18 cellular contexts compared by ENCODE assay signal in genomic region chr9:123346826-123347225, GRCh38. TPM values are rescaled to one million over a fixed set of nuclear protein-coding genes. Genes with fewer than 3 reads are reported as not detected.
A peak's percentile ranks its signal among the peaks of the same experiment; 100 is the strongest.
DNase-seq lines count a peak whose midpoint lies in the region; ATAC-seq, FAIRE-seq and TF ChIP-seq lines count a peak whose summit lies in the region.
"Had no signal": no experiment of that assay in that cellular context is flagged by ENCODE, and none has a peak within 500 bp of the region (broad histone marks: within the 10 kb centered on the region; RNA-seq: fewer than 3 reads in every experiment).

No MANE protein-coding gene starts in this region.

- TF ChIP-seq EP300 in GM12878 (IDR thresholded peaks at IDR 0.05; ENCODE audit: borderline replicate concordance in 1 of 2, control insufficient read depth in 1 of 2, low read depth in 2 of 2, low read length in 2 of 2) = no peak

- H3K23me2 ChIP-seq in H9 (ENCODE audit: insufficient read length, low read depth, low read length, poor library complexity, severe bottlenecking) = no peaks in the 10 kb centered on the region

- H3K18ac ChIP-seq in H9 (ENCODE audit: insufficient read length, low read depth, low read length) (no peak overlapping the region), trophoblast cell (ENCODE audit: low read length) (no peak overlapping the region)

- H2BK120ac ChIP-seq in H9 (ENCODE audit: low read depth, low read length, poor library complexity, severe bottlenecking) (no peak overlapping the region), trophoblast cell (ENCODE audit: insufficient read depth, low read length, poor library complexity) (no peak overlapping the region)

- no peak overlapping the region for H2BK20ac ChIP-seq in H9 (ENCODE audit: low read depth, low read length, poor library complexity, severe bottlenecking)

- H3K36me3 ChIP-seq in DOHH2 (ENCODE audit: control insufficient read depth, low read length) (no peaks in the 10 kb centered on the region), GM12878 (ENCODE audit: control insufficient read depth in 2 of 2, insufficient read depth in 2 of 2, low read length in 1 of 2) (no peaks in the 10 kb centered on the region), trophoblast cell (ENCODE audit: control insufficient read depth in 1 of 2, insufficient read depth in 2 of 2, low read length in 2 of 2) (no peaks in the 10 kb centered on the region), pancreas (no peaks in the 10 kb centered on the region)
- H3K36me3 ChIP-seq: BE2C had no signal

- H4K5ac ChIP-seq in H9 (ENCODE audit: insufficient read length, low read depth, low read length) = no peak overlapping the region

- no peak overlapping the region for H3T11ph ChIP-seq in H9 (ENCODE audit: low read length)

- no peak overlapping the region for H3K27ac Mint-ChIP-seq in H9
- H3K27ac Mint-ChIP-seq: CD4-positive, alpha-beta T cell had no signal

- H3K27ac ChIP-seq in DOHH2 (ENCODE audit: low read depth, low read length) (peak overlapping the region; percentile 99), H9 (ENCODE audit: insufficient read length, low read depth, low read length) (no peak overlapping the region), GM12878 (ENCODE audit: control insufficient read depth, insufficient read depth) (no peak overlapping the region), trophoblast cell (ENCODE audit: low read depth, low read length) (no peak overlapping the region), pancreas (no peak overlapping the region)
- H3K27ac ChIP-seq: C4-2B had no signal

- TF ChIP-seq CTCF in DOHH2 (IDR thresholded peaks at IDR 0.05; ENCODE audit: low read depth, low read length, poor library complexity, severe bottlenecking) (no peak), H9 (conservative IDR thresholded peaks at IDR 0.05) (no peak), GM12878 (IDR thresholded peaks at IDR 0.05 in 2 of 3, conservative IDR thresholded peaks at IDR 0.05 in 1 of 3; ENCODE audit: control insufficient read depth in 2 of 3, extremely low read depth in 1 of 3, insufficient read depth in 1 of 3, low read depth in 3 of 3, low read length in 3 of 3) (no peak), pancreas (IDR thresholded peaks at IDR 0.05) (no peak)

- H3K4me1 ChIP-seq in DOHH2 (ENCODE audit: control insufficient read depth, low read length) (peaks cover 81% of the 10 kb centered on the region), H9 (ENCODE audit: insufficient read depth, low read length) (no peaks in the 10 kb centered on the region), GM12878 (ENCODE audit: control insufficient read depth, insufficient read depth, low read length) (peaks cover 45% of the 10 kb centered on the region), trophoblast cell (ENCODE audit: control insufficient read depth in 1 of 2, insufficient read depth in 2 of 2, low read length in 2 of 2) (peaks cover 8 to 9% of the 10 kb centered on the region in 2 experiments), pancreas (no peaks in the 10 kb centered on the region)
- H3K4me1 ChIP-seq: BE2C had no signal

- TF ChIP-seq POLR2A in GM12878 (IDR thresholded peaks at IDR 0.05; ENCODE audit: low read depth, low read length) = no peak

- H3K9ac ChIP-seq in H9 (ENCODE audit: extremely low read depth, insufficient read length, low read length) = no peak overlapping the region
- H3K9ac ChIP-seq in GM12878 (ENCODE audit: control insufficient read depth, insufficient read depth, low read length) = no peak overlapping the region
- H3K9ac ChIP-seq in trophoblast cell (ENCODE audit: low read length) = no peak overlapping the region

- RAD21 ChIA-PET in GM12878 (lab: Charles Lee; ENCODE audit: unreplicated experiment) = no interaction called here

- no peak overlapping the region for H3K4ac ChIP-seq in H9 (ENCODE audit: low read depth, low read length)
- H3K4ac ChIP-seq in trophoblast cell (ENCODE audit: low read depth, low read length) = no peak overlapping the region

- no peaks in the 10 kb centered on the region for H3K9me2 ChIP-seq in DOHH2 (replicated peaks; ENCODE audit: control insufficient read depth, low read length)

- H2AK5ac ChIP-seq in H9 (ENCODE audit: insufficient read length, low read length) (no peak overlapping the region), trophoblast cell (ENCODE audit: low read length) (no peak overlapping the region)

- no peaks in the 10 kb centered on the region for H3K9me3 Mint-ChIP-seq in H9
- H3K9me3 Mint-ChIP-seq: CD4-positive, alpha-beta T cell had no signal

- FAIRE-seq in GM12878 (lab: Jason Lieb, UNC) (peak; percentile 74), pancreas (lab: Jason Lieb, UNC) (no peak)
- FAIRE-seq: A204.1, D721Med, GM19239, H54 had no signal

- peak overlapping the region; percentile 8 for H4K8ac ChIP-seq in H9 (replicated peaks; ENCODE audit: insufficient read length, low read depth, low read length)
- no peak overlapping the region for H4K8ac ChIP-seq in trophoblast cell (ENCODE audit: low read depth, low read length)

- H2AFZ ChIP-seq in H9 (ENCODE audit: low read length) = no peak overlapping the region
- H2AFZ ChIP-seq in GM12878 (ENCODE audit: control insufficient read depth, low read depth, low read length) = no peak overlapping the region
- no peak overlapping the region for H2AFZ ChIP-seq in trophoblast cell (ENCODE audit: insufficient read depth, low read length, poor library complexity)

- H3K14ac ChIP-seq in H9 (ENCODE audit: insufficient read depth, low read length) = no peak overlapping the region
- H3K14ac ChIP-seq in trophoblast cell (ENCODE audit: low read length) = no peak overlapping the region

- no peak overlapping the region for H4K12ac ChIP-seq in trophoblast cell (ENCODE audit: low read depth, low read length)

- no peak for TF ChIP-seq RAD21 in GM12878 (IDR thresholded peaks at IDR 0.05; ENCODE audit: insufficient read depth, low read depth, low read length)

- H2BK12ac ChIP-seq in H9 (ENCODE audit: insufficient read length, low read depth, low read length) = no peak overlapping the region
- H2BK12ac ChIP-seq in trophoblast cell (ENCODE audit: low read length) = no peak overlapping the region

- POLR2A ChIA-PET in GM12878 (lab: Charles Lee) = no interaction called here

- H2BK5ac ChIP-seq in H9 (ENCODE audit: insufficient read length, low read length) (no peak overlapping the region), trophoblast cell (ENCODE audit: low read depth, low read length, poor library complexity) (no peak overlapping the region)

- H3K9me3 ChIP-seq in DOHH2 (ENCODE audit: control insufficient read depth, insufficient read depth, low read length) (no peaks in the 10 kb centered on the region), H9 (ENCODE audit: control insufficient read depth, low read depth, low read length) (no peaks in the 10 kb centered on the region), GM12878 (replicated peaks; ENCODE audit: control insufficient read depth, insufficient read depth, low read length) (no peaks in the 10 kb centered on the region), trophoblast cell (ENCODE audit: insufficient read depth, low read depth, low read length) (peaks cover 7% of the 10 kb centered on the region), pancreas (no peaks in the 10 kb centered on the region)
- H3K9me3 ChIP-seq: BE2C, Caco-2 had no signal

- 100% methylated on average over 1 of the region's 3 CpGs for WGBS in H9 (ENCODE audit: extremely low coverage, insufficient read length, low lambda C conversion rate)
- WGBS in GM12878 (ENCODE audit: insufficient coverage, insufficient replicate concordance, low lambda C conversion rate, missing lambda C conversion rate) = 100% methylated on average over 3 of the region's 3 CpGs
- WGBS in trophoblast cell (ENCODE audit: extremely low coverage, insufficient coverage, insufficient read length) = 100% methylated on average over 1 of the region's 3 CpGs
- WGBS in pancreas, 2 donors = 94 to 97% methylated on average over 3 of the region's 3 CpGs

- H4K91ac ChIP-seq in H9 (ENCODE audit: insufficient read length, low read depth, low read length) = no peak overlapping the region
- H4K91ac ChIP-seq in trophoblast cell (ENCODE audit: low read depth, low read length) = no peak overlapping the region

- BruUV-seq in GM12878 (replicated peaks; lab: Mats Ljungman, UMichigan) = no TSS peak

- H3K27me3 Mint-ChIP-seq in H9 (ENCODE audit: low read depth) = peaks cover 10% of the 10 kb centered on the region; the same call in 1 of the 2 replicates
- H3K27me3 Mint-ChIP-seq: CD4-positive, alpha-beta T cell had no signal

- H3K79me2 ChIP-seq in DOHH2 (ENCODE audit: control insufficient read depth, low read length) (peaks cover 32% of the 10 kb centered on the region), H9 (ENCODE audit: insufficient read depth, low read length) (no peaks in the 10 kb centered on the region), GM12878 (ENCODE audit: control insufficient read depth, insufficient read depth, low read length) (no peaks in the 10 kb centered on the region), trophoblast cell (ENCODE audit: control insufficient read depth, insufficient read depth, low read length, poor library complexity) (no peaks in the 10 kb centered on the region)

- in situ Hi-C loops in GM12878 (cut with MboI) = no loop called here

- H3K23ac ChIP-seq in H9 (ENCODE audit: insufficient read length, low read depth, low read length) (no peak overlapping the region), trophoblast cell (ENCODE audit: low read length) (peak overlapping the region; percentile 29)

- H3K4me2 ChIP-seq in DOHH2 (ENCODE audit: low read length) = peak overlapping the region; percentile 88
- H3K4me2 ChIP-seq in H9 (ENCODE audit: insufficient read depth, insufficient read length, low read length) = no peak overlapping the region
- no peak overlapping the region for H3K4me2 ChIP-seq in GM12878 (ENCODE audit: control insufficient read depth, insufficient read depth)
- H3K4me2 ChIP-seq in trophoblast cell (ENCODE audit: low read length) = no peak overlapping the region

- no peak for DNase-seq in H9
- DNase-seq in GM12878 (ENCODE audit: low read depth, low spot score) = no peak
- no peak for DNase-seq in trophoblast cell
- no peak for DNase-seq in pancreas
- DNase-seq in HT-29 (ENCODE audit: low spot score) = no peak
- no peak for DNase-seq in occipital lobe (lab: John Stamatoyannopoulos, UW)
- DNase-seq: ACHN; BE2C; Caco-2; CD4-positive, alpha-beta T cell; GDM1 had no signal

- H3K4me1 Mint-ChIP-seq in H9 = peaks cover 5 to 11% of the 10 kb centered on the region in 2 experiments

- intact Hi-C loops in GM12878 (cut with micrococcal nuclease; ENCODE audit: unreplicated experiment) = loop anchor here (10.0 kb wide), 2 partner anchors 442 to 512 kb away; partner anchors contain the start of gene RC3H2
- intact Hi-C loops in pancreas (cut with DNase I) = loop anchor here in 1 of 3 donors (10.0 kb wide), 1 partner anchor 252 kb away; no protein-coding TSS in a partner anchor

- CTCF ChIA-PET in GM12878 (lab: Yijun Ruan, JAX) = no interaction called here

- no peaks in the 10 kb centered on the region for H3K36me3 Mint-ChIP-seq in H9 (ENCODE audit: insufficient read depth in 1 of 3, low read depth in 3 of 3)

- no peaks in the 10 kb centered on the region for H4K20me1 ChIP-seq in DOHH2 (ENCODE audit: control insufficient read depth, insufficient read depth, low read depth, low read length)
- H4K20me1 ChIP-seq in H9 (ENCODE audit: control insufficient read depth, insufficient read depth, insufficient read length) = no peaks in the 10 kb centered on the region
- H4K20me1 ChIP-seq in GM12878 (ENCODE audit: control insufficient read depth, insufficient read depth) = no peaks in the 10 kb centered on the region

- peaks cover 45% of the 10 kb centered on the region for H3F3A ChIP-seq in DOHH2 (ENCODE audit: control insufficient read depth, insufficient read depth)

- H3K4me3 Mint-ChIP-seq in H9 = no peak overlapping the region
- H3K4me3 Mint-ChIP-seq: CD4-positive, alpha-beta T cell had no signal

- SMC1A ChIA-PET in GM12878 (lab: Charles Lee; ENCODE audit: uncharacterized antibody, unreplicated experiment) = no interaction called here

- H2BK15ac ChIP-seq in H9 (ENCODE audit: low read depth, low read length) = no peak overlapping the region

- H3K27me3 ChIP-seq in DOHH2 (ENCODE audit: control insufficient read depth, low read length) = no peaks in the 10 kb centered on the region
- no peaks in the 10 kb centered on the region for H3K27me3 ChIP-seq in H9 (ENCODE audit: insufficient read depth, low read length)
- no peaks in the 10 kb centered on the region for H3K27me3 ChIP-seq in GM12878 (replicated peaks in 1 of 2; ENCODE audit: control insufficient read depth in 2 of 2, insufficient read depth in 2 of 2, low read length in 1 of 2)
- no peaks in the 10 kb centered on the region for H3K27me3 ChIP-seq in trophoblast cell (ENCODE audit: insufficient read depth, low read length)
- no peaks in the 10 kb centered on the region for H3K27me3 ChIP-seq in pancreas
- H3K27me3 ChIP-seq: BE2C had no signal

- ATAC-seq in GM12878 (no peak), pancreas (no peak)
- ATAC-seq: HCT116 had no signal

- peak overlapping the region; percentile 55 for H3K4me3 ChIP-seq in DOHH2 (ENCODE audit: low read length)
- no peak overlapping the region for H3K4me3 ChIP-seq in GM12878
- H3K4me3 ChIP-seq in trophoblast cell (ENCODE audit: low read depth, low read length) = peak overlapping the region; percentile 16
- no peak overlapping the region for H3K4me3 ChIP-seq in pancreas

- peak overlapping the region; percentile 0 for H3K56ac ChIP-seq in H9 (ENCODE audit: insufficient read length, low read depth, low read length)

- H3K79me1 ChIP-seq in H9 (ENCODE audit: insufficient read depth, low read depth, low read length, poor library complexity, severe bottlenecking) (no peaks in the 10 kb centered on the region), trophoblast cell (ENCODE audit: low read length) (no peaks in the 10 kb centered on the region)

RNA-seq across cellular contexts. Expression of gene CRB2, which starts 9.2 kb away (rescaled TPM):
- total RNA-seq in H9 (2021) (2.9 and 3.6 TPM in 2 replicates), GM12878 (2014; rRNA removed) (0.23 and 0.33 TPM in 2 replicates), GM12878 (2014; rRNA removed; fragmentation: Illumina TruSeq; extraction: Trizol) (0.27 and 0.28 TPM in 2 replicates), GM12878 (2021) (0.69 and 0.80 TPM in 2 replicates), pancreas (not detected), occipital lobe (5.3 TPM)
- total RNA-seq in GM12878 (2013; cell fraction: nucleolus; rRNA removed) = 0.51 and 1.2 TPM in 2 replicates
- 0.16 TPM for polyA plus RNA-seq in GM12878 (2011; ENCODE audit: low read depth)
- polyA plus RNA-seq in GM12878 (2011; rRNA removed) (0.01 TPM in 2 replicates), GM12878 (2014; fragmentation: Illumina TruSeq; extraction: Trizol) (0.08 and 0.10 TPM in 2 replicates), GM12878 (2014; fragmentation: Nextera tagmentation; extraction: Ambion mirVana) (not detected), GM12878 (2014; rRNA removed) (0.38 and 0.47 TPM in 2 replicates), GM12878 (2016; fragmentation: Nextera tagmentation; extraction: Ambion mirVana) (under 1 TPM in 1 of 2 experiments, not detected in 1; 0.15 TPM), pancreas (under 1 TPM; 0.02 to 0.08 TPM)
- polyA plus RNA-seq in GM12878 (2011; cell fraction: cytosol; rRNA removed) = 0.04 and 0.08 TPM in 2 replicates
- 0.25 and 0.26 TPM in 2 replicates for polyA plus RNA-seq in GM12878 (2011; cell fraction: nucleus; rRNA removed)
- 0.48 and 0.51 TPM in 2 replicates for polyA plus RNA-seq in GM12878 (2012)
- 0.07 and 0.10 TPM in 2 replicates for polyA minus RNA-seq in GM12878 (2011; rRNA and poly(A)+ RNA removed)
- polyA minus RNA-seq in GM12878 (2011; cell fraction: cytosol; rRNA and poly(A)+ RNA removed) = not detected in 2 replicates
- 0.10 and 0.12 TPM in 2 replicates for polyA minus RNA-seq in GM12878 (2011; cell fraction: nucleus; rRNA and poly(A)+ RNA removed)
- polyA plus RNA-seq in trophoblast cell (2013) = 5.1 and 5.5 TPM in 2 replicates
- total RNA-seq in HT-29 (2014; rRNA removed; shearing (Covaris generic)) = 0.78 and 0.94 TPM in 2 replicates
- total RNA-seq: CD4-positive, alpha-beta T cell had no signal

Comparison
In these comparisons a context has a peak if more than half of its experiments do, and no peak if none do; other contexts are left out.
1. H3K4me3 ChIP-seq: peak in DOHH2 (single experiment) and trophoblast cell (single experiment); none in GM12878 (single experiment) and pancreas (0 of 4).